Comparison of ENCODE assay signal across 17 cellular contexts in the genomic region with DNA sequence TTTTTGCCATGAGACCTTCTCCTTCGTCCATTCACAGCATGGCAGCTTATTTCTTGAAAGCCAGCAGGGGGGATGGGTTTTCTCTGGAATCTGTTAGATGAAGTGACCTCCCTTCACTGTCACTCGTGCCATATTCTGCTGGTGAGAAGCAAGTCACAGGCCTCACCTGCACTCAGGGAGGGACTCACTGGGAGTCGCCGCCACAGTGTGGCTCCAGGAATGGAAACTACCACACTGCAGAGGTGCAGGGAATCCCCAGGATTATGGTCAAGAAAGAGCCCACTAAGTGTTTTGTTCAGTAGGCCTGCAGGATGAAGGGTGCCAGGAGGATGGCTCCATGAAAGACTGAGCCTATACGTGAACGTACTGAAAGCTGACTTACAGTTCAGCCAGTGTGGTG.
A peak's percentile ranks its signal among the peaks of the same experiment; 100 is the strongest.
DNase-seq lines count a peak whose midpoint lies in the region; ATAC-seq and TF ChIP-seq lines count a peak whose summit lies in the region.
"Had no signal": no experiment of that assay in that cellular context is flagged by ENCODE, and none has a peak within 500 bp of the region (broad histone marks: within the 10 kb centered on the region; RNA-seq: fewer than 3 reads in every experiment).

No MANE protein-coding gene starts in this region.

- TF ChIP-seq CTCF in activated CD8-positive, alpha-beta T cell treated with anti-CD3 and anti-CD28 coated beads for 36 hours (IDR thresholded peaks at IDR 0.05) = no peak
- no peak for TF ChIP-seq CTCF in H9 (conservative IDR thresholded peaks at IDR 0.05)
- no peak for TF ChIP-seq CTCF in endodermal cell (conservative IDR thresholded peaks at IDR 0.05)
- no peak for TF ChIP-seq CTCF in mesothelial cell of epicardium (IDR thresholded peaks at IDR 0.05; ENCODE audit: unreplicated experiment)
- no peak for TF ChIP-seq CTCF in tibial nerve (IDR thresholded peaks at IDR 0.05)

- H3K4me3 ChIP-seq in endodermal cell (ENCODE audit: low read length) (no peak overlapping the region), tibial nerve (no peak overlapping the region)
- H3K4me3 ChIP-seq: A549, GM23338 had no signal

- H3K79me2 ChIP-seq in H9 (ENCODE audit: insufficient read depth, low read length) = no peaks in the 10 kb centered on the region

- no peak for TF ChIP-seq EP300 in tibial nerve (IDR thresholded peaks at IDR 0.05)

- H4K8ac ChIP-seq in H9 (replicated peaks; ENCODE audit: insufficient read length, low read depth, low read length) = no peak overlapping the region

- no peaks in the 10 kb centered on the region for H3K4me1 Mint-ChIP-seq in activated CD8-positive, alpha-beta T cell treated with anti-CD3 and anti-CD28 coated beads, Interleukin-2, amount 10 ng/mL, durations not matched to agents 7 days and 5 days (ENCODE audit: low read depth)
- no peaks in the 10 kb centered on the region for H3K4me1 Mint-ChIP-seq in activated CD8-positive, alpha-beta T cell treated with anti-CD3 and anti-CD28 coated beads for 36 hours (ENCODE audit: low read depth)
- peaks cover 5 to 6% of the 10 kb centered on the region in 2 experiments; a peak in 3 of 4 replicates for H3K4me1 Mint-ChIP-seq in H9
- no peaks in the 10 kb centered on the region for H3K4me1 Mint-ChIP-seq in endodermal cell
- H3K4me1 Mint-ChIP-seq in mesothelial cell of epicardium = peaks cover 18% of the 10 kb centered on the region

- H2BK20ac ChIP-seq in H9 (ENCODE audit: low read depth, low read length, poor library complexity, severe bottlenecking) = no peak overlapping the region

- H3K9ac ChIP-seq in H9 (ENCODE audit: extremely low read depth, insufficient read length, low read length) = no peak overlapping the region
- no peak overlapping the region for H3K9ac ChIP-seq in endodermal cell (ENCODE audit: extremely low read depth, low read length, poor library complexity, severe bottlenecking)

- no peak overlapping the region for H3K4ac ChIP-seq in H9 (ENCODE audit: low read depth, low read length)

- peak overlapping the region; percentile 47 for H3K27ac Mint-ChIP-seq in activated CD8-positive, alpha-beta T cell treated with anti-CD3 and anti-CD28 coated beads, Interleukin-2, amount 10 ng/mL, durations not matched to agents 7 days and 5 days
- H3K27ac Mint-ChIP-seq in activated CD8-positive, alpha-beta T cell treated with anti-CD3 and anti-CD28 coated beads for 36 hours = no peak overlapping the region
- peak overlapping the region in 1 of 3 experiments; percentile 59; a peak in 1 of 7 replicates for H3K27ac Mint-ChIP-seq in H9
- no peak overlapping the region for H3K27ac Mint-ChIP-seq in endodermal cell
- H3K27ac Mint-ChIP-seq in mesothelial cell of epicardium = peak overlapping the region; percentile 17
- H3K27ac Mint-ChIP-seq: CD4-positive, alpha-beta T cell; GM23338 had no signal

- H3K4me1 ChIP-seq in H9 (ENCODE audit: insufficient read depth, low read length) = no peaks in the 10 kb centered on the region
- no peaks in the 10 kb centered on the region for H3K4me1 ChIP-seq in endodermal cell (ENCODE audit: control insufficient read depth, insufficient read depth, low read length)
- peaks cover 0 to 10% (median 0%) of the 10 kb centered on the region in 4 donors for H3K4me1 ChIP-seq in tibial nerve

- ATAC-seq in activated CD8-positive, alpha-beta T cell treated with anti-CD3 and anti-CD28 coated beads, Interleukin-2, amount 10 ng/mL, durations not matched to agents 7 days and 5 days = no peak
- no peak for ATAC-seq in activated CD8-positive, alpha-beta T cell treated with anti-CD3 and anti-CD28 coated beads for 36 hours
- ATAC-seq in GM19397 (IDR thresholded peaks at IDR 0.05; ENCODE audit: unreplicated experiment) = no peak
- ATAC-seq: A549, GM23338, HepG2 had no signal

- no peak overlapping the region for H2BK5ac ChIP-seq in H9 (ENCODE audit: insufficient read length, low read length)

- H3K27me3 Mint-ChIP-seq in activated CD8-positive, alpha-beta T cell treated with anti-CD3 and anti-CD28 coated beads, Interleukin-2, amount 10 ng/mL, durations not matched to agents 7 days and 5 days (ENCODE audit: low read depth) = no peaks in the 10 kb centered on the region
- H3K27me3 Mint-ChIP-seq in activated CD8-positive, alpha-beta T cell treated with anti-CD3 and anti-CD28 coated beads for 36 hours = no peaks in the 10 kb centered on the region
- H3K27me3 Mint-ChIP-seq in H9 (ENCODE audit: low read depth) = no peaks in the 10 kb centered on the region
- H3K27me3 Mint-ChIP-seq in endodermal cell (ENCODE audit: insufficient read depth) = no peaks in the 10 kb centered on the region
- H3K27me3 Mint-ChIP-seq in mesothelial cell of epicardium (ENCODE audit: low read depth) = no peaks in the 10 kb centered on the region
- H3K27me3 Mint-ChIP-seq: CD4-positive, alpha-beta T cell; IgD-negative memory B cell had no signal

- H3K36me3 Mint-ChIP-seq in activated CD8-positive, alpha-beta T cell treated with anti-CD3 and anti-CD28 coated beads, Interleukin-2, amount 10 ng/mL, durations not matched to agents 7 days and 5 days (ENCODE audit: low read depth) = peaks cover 23% of the 10 kb centered on the region
- peaks cover 34% of the 10 kb centered on the region for H3K36me3 Mint-ChIP-seq in activated CD8-positive, alpha-beta T cell treated with anti-CD3 and anti-CD28 coated beads for 36 hours (ENCODE audit: low read depth)
- H3K36me3 Mint-ChIP-seq in H9 (ENCODE audit: insufficient read depth in 1 of 3, low read depth in 3 of 3) (peaks cover 10 to 25% (median 13%) of the 10 kb centered on the region in 3 experiments), endodermal cell (ENCODE audit: low read depth) (peaks cover 36% of the 10 kb centered on the region), mesothelial cell of epicardium (peaks cover 39% of the 10 kb centered on the region)

- no peak overlapping the region for H2BK120ac ChIP-seq in H9 (ENCODE audit: low read depth, low read length, poor library complexity, severe bottlenecking)

- no peaks in the 10 kb centered on the region for H4K20me1 ChIP-seq in H9 (ENCODE audit: control insufficient read depth, insufficient read depth, insufficient read length)

- no peak overlapping the region for H2BK12ac ChIP-seq in H9 (ENCODE audit: insufficient read length, low read depth, low read length)

- no peak overlapping the region for H3K14ac ChIP-seq in H9 (ENCODE audit: insufficient read depth, low read length)

- no peak for TF ChIP-seq POLR2A in tibial nerve (IDR thresholded peaks at IDR 0.05)

- H2BK15ac ChIP-seq in H9 (ENCODE audit: low read depth, low read length) = no peak overlapping the region

- H3K56ac ChIP-seq in H9 (ENCODE audit: insufficient read length, low read depth, low read length) = no peak overlapping the region

- no peak overlapping the region for H2AK5ac ChIP-seq in H9 (ENCODE audit: insufficient read length, low read length)

- intact Hi-C loops in activated CD8-positive, alpha-beta T cell treated with anti-CD3 and anti-CD28 coated beads for 36 hours (cut with micrococcal nuclease) = no loop called here

- no peak overlapping the region for H3T11ph ChIP-seq in H9 (ENCODE audit: low read length)

- peaks cover 4% of the 10 kb centered on the region for H3K9me3 Mint-ChIP-seq in activated CD8-positive, alpha-beta T cell treated with anti-CD3 and anti-CD28 coated beads, Interleukin-2, amount 10 ng/mL, durations not matched to agents 7 days and 5 days (ENCODE audit: insufficient read depth)
- peaks cover 7% of the 10 kb centered on the region for H3K9me3 Mint-ChIP-seq in activated CD8-positive, alpha-beta T cell treated with anti-CD3 and anti-CD28 coated beads for 36 hours
- H3K9me3 Mint-ChIP-seq in H9 (no peaks in the 10 kb centered on the region; a peak in 2 of 5 replicates), endodermal cell (peaks cover 16% of the 10 kb centered on the region), mesothelial cell of epicardium (peaks cover 29% of the 10 kb centered on the region)
- H3K9me3 Mint-ChIP-seq: GM23338 had no signal

- WGBS in H9 (ENCODE audit: extremely low coverage, insufficient read length, low lambda C conversion rate) = no CpG with 5 or more reads among the region's 6 CpGs
- 95 to 100% methylated on average over 4 to 6 of the region's 6 CpGs for WGBS in endodermal cell (ENCODE audit: insufficient coverage in 1 of 2, insufficient read length in 1 of 2), 2 experiments
- 87 to 91% methylated on average over 6 of the region's 6 CpGs for WGBS in tibial nerve, 2 donors

- H3K23ac ChIP-seq in H9 (ENCODE audit: insufficient read length, low read depth, low read length) = no peak overlapping the region

- H3K4me2 ChIP-seq in H9 (ENCODE audit: insufficient read depth, insufficient read length, low read length) = no peak overlapping the region
- H3K4me2 ChIP-seq: A549, GM23338 had no signal

- H3K27me3 ChIP-seq in H9 (ENCODE audit: insufficient read depth, low read length) (no peaks in the 10 kb centered on the region), endodermal cell (ENCODE audit: control insufficient read depth, insufficient read depth, low read length, poor library complexity, severe bottlenecking) (no peaks in the 10 kb centered on the region), tibial nerve (no peaks in the 10 kb centered on the region)

- H3K9me3 ChIP-seq in H9 (ENCODE audit: control insufficient read depth, low read depth, low read length) (no peaks in the 10 kb centered on the region), endodermal cell (ENCODE audit: control insufficient read depth, low read length) (peaks cover 17% of the 10 kb centered on the region), tibial nerve (peaks cover 0 to 6% (median 1%) of the 10 kb centered on the region in 4 donors)

- H3K36me3 ChIP-seq in endodermal cell (ENCODE audit: control insufficient read depth, insufficient read depth, low read length) (peaks cover 40% of the 10 kb centered on the region), tibial nerve (peaks cover 0 to 8% (median 0%) of the 10 kb centered on the region in 3 donors)

- POLR2A ChIA-PET in activated CD8-positive, alpha-beta T cell treated with anti-CD3 and anti-CD28 coated beads, Interleukin-2, amount 10 ng/mL, durations not matched to agents 7 days and 5 days (lab: Charles Lee) = no interaction called here
- POLR2A ChIA-PET in activated CD8-positive, alpha-beta T cell treated with anti-CD3 and anti-CD28 coated beads for 36 hours (lab: Charles Lee) = no interaction called here

- H4K5ac ChIP-seq in H9 (ENCODE audit: insufficient read length, low read depth, low read length) = no peak overlapping the region

- no peak overlapping the region for H4K91ac ChIP-seq in H9 (ENCODE audit: insufficient read length, low read depth, low read length)

- H3K18ac ChIP-seq in H9 (ENCODE audit: insufficient read length, low read depth, low read length) = peak overlapping the region; percentile 19

- CTCF ChIA-PET in activated CD8-positive, alpha-beta T cell treated with anti-CD3 and anti-CD28 coated beads, Interleukin-2, amount 10 ng/mL, durations not matched to agents 7 days and 5 days (lab: Charles Lee) = interaction anchor here (1.0 kb wide), 1 partner anchor 246 kb away, joined by 3 read pairs; no protein-coding TSS in a partner anchor
- CTCF ChIA-PET in activated CD8-positive, alpha-beta T cell treated with anti-CD3 and anti-CD28 coated beads for 36 hours (lab: Charles Lee) = no interaction called here

- H3K23me2 ChIP-seq in H9 (ENCODE audit: insufficient read length, low read depth, low read length, poor library complexity, severe bottlenecking) = no peaks in the 10 kb centered on the region

- H3K27ac ChIP-seq in H9 (ENCODE audit: insufficient read length, low read depth, low read length) = no peak overlapping the region
- no peak overlapping the region for H3K27ac ChIP-seq in endodermal cell (ENCODE audit: low read depth, low read length)
- no peak overlapping the region for H3K27ac ChIP-seq in tibial nerve
- H3K27ac ChIP-seq: 22Rv1, C4-2B had no signal

- no peak overlapping the region for H3K4me3 Mint-ChIP-seq in activated CD8-positive, alpha-beta T cell treated with anti-CD3 and anti-CD28 coated beads, Interleukin-2, amount 10 ng/mL, durations not matched to agents 7 days and 5 days
- no peak overlapping the region for H3K4me3 Mint-ChIP-seq in activated CD8-positive, alpha-beta T cell treated with anti-CD3 and anti-CD28 coated beads for 36 hours
- H3K4me3 Mint-ChIP-seq in H9 (no peak overlapping the region), endodermal cell (no peak overlapping the region), mesothelial cell of epicardium (no peak overlapping the region)
- H3K4me3 Mint-ChIP-seq: CD4-positive, alpha-beta T cell; GM23338 had no signal

- H2AFZ ChIP-seq in H9 (ENCODE audit: low read length) = no peak overlapping the region
- H2AFZ ChIP-seq: GM23338 had no signal

- H3K79me1 ChIP-seq in H9 (ENCODE audit: insufficient read depth, low read depth, low read length, poor library complexity, severe bottlenecking) = no peaks in the 10 kb centered on the region

- DNase-seq in activated CD8-positive, alpha-beta T cell treated with anti-CD3 and anti-CD28 coated beads, Interleukin-2, amount 10 ng/mL, durations not matched to agents 7 days and 5 days = no peak
- no peak for DNase-seq in activated CD8-positive, alpha-beta T cell treated with anti-CD3 and anti-CD28 coated beads for 36 hours
- DNase-seq in H9 (no peak), endodermal cell (peak; percentile 35), mesothelial cell of epicardium (ENCODE audit: low spot score in 2 of 2, unreplicated experiment in 2 of 2) (no peak), NCI-H1694 (lab: John Stamatoyannopoulos, UW) (no peak), tibial nerve (ENCODE audit: low spot score in 2 of 2) (no peak)
- DNase-seq: AML-193; Caco-2; CD4-positive, alpha-beta T cell had no signal

Comparison
In these comparisons a context has a peak if more than half of its experiments do, and no peak if none do; other contexts are left out.
1. H3K27ac Mint-ChIP-seq: peak in activated CD8-positive, alpha-beta T cell treated with anti-CD3 and anti-CD28 coated beads, Interleukin-2, amount 10 ng/mL, durations not matched to agents 7 days and 5 days (single experiment) and mesothelial cell of epicardium (single experiment); none in activated CD8-positive, alpha-beta T cell treated with anti-CD3 and anti-CD28 coated beads for 36 hours (single experiment) and endodermal cell (single experiment).